In the genomic region with DNA sequence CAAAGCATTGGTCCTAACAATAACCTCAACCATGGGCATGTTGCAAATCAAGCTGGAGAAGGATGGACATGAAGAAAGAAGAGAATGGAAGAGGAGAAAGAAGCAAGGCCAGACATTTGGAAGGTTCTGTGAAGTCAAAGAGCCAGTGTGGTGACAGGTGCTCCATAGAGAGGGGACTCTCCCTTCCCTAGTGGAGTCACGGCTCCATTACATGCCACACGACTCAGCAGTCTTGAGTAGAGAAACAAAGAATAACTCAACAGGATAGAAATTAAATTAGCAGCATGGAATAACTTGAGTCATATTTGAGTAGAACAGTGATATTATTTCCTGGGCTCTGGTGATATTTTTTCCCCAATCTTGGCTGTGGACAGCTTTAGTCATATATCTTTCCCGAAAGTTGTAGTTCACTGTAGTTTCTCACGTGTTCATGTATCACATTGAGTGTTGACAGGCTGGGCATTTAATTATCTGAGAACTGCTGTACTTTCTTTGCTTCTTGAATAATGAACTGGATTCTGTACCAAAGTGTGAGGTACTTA, we compare ENCODE assay signal across 23 cellular contexts.
A peak's percentile ranks its signal among the peaks of the same experiment; 100 is the strongest.
DNase-seq lines count a peak whose midpoint lies in the region; ATAC-seq, FAIRE-seq and TF ChIP-seq lines count a peak whose summit lies in the region.
"Had no signal": no experiment of that assay in that cellular context is flagged by ENCODE, and none has a peak within 500 bp of the region (broad histone marks: within the 10 kb centered on the region; RNA-seq: fewer than 3 reads in every experiment).

No MANE protein-coding gene starts in this region.

- H4K91ac ChIP-seq in H1 (replicated peaks; ENCODE audit: insufficient read length, low read length) = no peak overlapping the region

- ATAC-seq in activated naive CD8-positive, alpha-beta T cell treated with anti-CD3 and anti-CD28 coated beads, Interleukin-2, amount 50 U/mL, for 24 hours = peak; percentile 15
- ATAC-seq in HCT116 = peak; percentile 52; the same call in 1 of the 2 replicates
- ATAC-seq: activated CD8-positive, alpha-beta T cell treated with anti-CD3 and anti-CD28 coated beads for 36 hours; HepG2; Right ventricle myocardium inferior had no signal

- H3K23ac ChIP-seq in H1 (ENCODE audit: insufficient read length) = no peak overlapping the region

- no peak for TF ChIP-seq RAD21 in HCT116 (IDR thresholded peaks at IDR 0.05; ENCODE audit: low read depth)
- TF ChIP-seq RAD21 in H1 (IDR thresholded peaks at IDR 0.05 in 1 of 2, conservative IDR thresholded peaks at IDR 0.05 in 1 of 2; ENCODE audit: low read depth in 2 of 2, low read length in 2 of 2) = no peak

- no TSS peak for BruUV-seq in HCT116 (replicated peaks; lab: Mats Ljungman, UMichigan)

- H2BK12ac ChIP-seq in H1 (ENCODE audit: low read depth, low read length) = no peak overlapping the region

- H3K9ac ChIP-seq in HCT116 (ENCODE audit: low read length) (no peak overlapping the region), H1 (replicated peaks in 1 of 4; ENCODE audit: extremely low read depth in 1 of 4, low read depth in 3 of 4, low read length in 3 of 4) (no peak overlapping the region)

- TF ChIP-seq EP300 in H1 (IDR thresholded peaks at IDR 0.05; ENCODE audit: borderline replicate concordance in 1 of 2, low read depth in 2 of 2, low read length in 2 of 2) = no peak

- H4K20me1 ChIP-seq in HCT116 (ENCODE audit: insufficient read depth) (no peaks in the 10 kb centered on the region), H1 (replicated peaks in 1 of 2; ENCODE audit: control insufficient read depth in 1 of 2, insufficient read depth in 2 of 2, low read length in 2 of 2) (no peaks in the 10 kb centered on the region)

- H3K36me3 Mint-ChIP-seq in activated naive CD8-positive, alpha-beta T cell treated with anti-CD3 and anti-CD28 coated beads, Interleukin-2, amount 50 U/mL, for 24 hours (ENCODE audit: low read depth) = no peaks in the 10 kb centered on the region
- H3K36me3 Mint-ChIP-seq in activated naive CD8-positive, alpha-beta T cell treated with anti-CD3 and anti-CD28 coated beads for 36 hours = no peaks in the 10 kb centered on the region

- TF ChIP-seq CTCF in HCT116 (IDR thresholded peaks at IDR 0.05 in 2 of 3, conservative IDR thresholded peaks at IDR 0.05 in 1 of 3; ENCODE audit: borderline replicate concordance in 1 of 3, insufficient read depth in 1 of 3, low read depth in 2 of 3, low read length in 2 of 3) (0 out of 6 replicates have a peak, but pooled peaks of 2 of the 3 experiments have one; percentile 1 to 5), H1 (IDR thresholded peaks at IDR 0.05; ENCODE audit: control extremely low read depth in 1 of 3, insufficient read depth in 1 of 3, low read depth in 1 of 3, low read length in 3 of 3) (peak in 1 of 3 experiments; percentile 22; a peak in 1 of 4 replicates), ascending aorta (IDR thresholded peaks at IDR 0.05) (no peak), GM13977 (IDR thresholded peaks at IDR 0.05; ENCODE audit: extremely low read depth, insufficient read depth, missing control alignments) (no peak)

- no peaks in the 10 kb centered on the region for H3K9me2 ChIP-seq in HCT116 (ENCODE audit: insufficient read depth)

- H2AFZ ChIP-seq in HCT116 (ENCODE audit: low read depth, low read length, poor library complexity, severe bottlenecking) = no peak overlapping the region
- 0 out of 2 replicates have a peak overlapping the region, but pooled peaks have one; percentile 2 for H2AFZ ChIP-seq in H1 (ENCODE audit: low read length)
- H2AFZ ChIP-seq: hepatocyte had no signal

- H3K27me3 ChIP-seq in HCT116 (ENCODE audit: insufficient read depth, low read length) = no peaks in the 10 kb centered on the region
- no peaks in the 10 kb centered on the region for H3K27me3 ChIP-seq in H1 (replicated peaks in 1 of 4; ENCODE audit: control insufficient read depth in 3 of 4, extremely low read depth in 1 of 4, insufficient read depth in 3 of 4, low read length in 3 of 4)
- no peaks in the 10 kb centered on the region for H3K27me3 ChIP-seq in ascending aorta
- H3K27me3 ChIP-seq: brain microvascular endothelial cell, hepatocyte, neutrophil had no signal

- H3K79me1 ChIP-seq in H1 (ENCODE audit: low read depth, low read length) = no peaks in the 10 kb centered on the region

- H2BK5ac ChIP-seq in H1 (ENCODE audit: low read depth, low read length) = no peak overlapping the region

- H3K27ac ChIP-seq in HCT116 (ENCODE audit: low read depth, low read length) (no peak overlapping the region), H1 (ENCODE audit: low read depth, low read length) (no peak overlapping the region), ascending aorta (no peak overlapping the region)
- H3K27ac ChIP-seq: brain microvascular endothelial cell, C4-2B, hepatocyte, neutrophil had no signal

- no peaks in the 10 kb centered on the region for H3K4me1 ChIP-seq in HCT116 (ENCODE audit: control insufficient read depth in 1 of 2, insufficient read depth in 2 of 2, low read length in 2 of 2)
- H3K4me1 ChIP-seq in H1 (replicated peaks in 1 of 4; ENCODE audit: control insufficient read depth in 3 of 4, insufficient read depth in 4 of 4, low read length in 3 of 4) = peaks cover 0 to 7% (median 5%) of the 10 kb centered on the region in 4 experiments; a peak in 3 of 7 replicates
- H3K4me1 ChIP-seq in ascending aorta = no peaks in the 10 kb centered on the region

- no peak overlapping the region for H3K4ac ChIP-seq in H1 (replicated peaks; ENCODE audit: insufficient read length, low read depth, low read length)

- H2AK5ac ChIP-seq in H1 (ENCODE audit: low read depth, low read length) = no peak overlapping the region

- no peak overlapping the region for H2BK15ac ChIP-seq in H1 (ENCODE audit: low read length)

- TF ChIP-seq POLR2A in HCT116 (IDR thresholded peaks at IDR 0.05; ENCODE audit: borderline replicate concordance, extremely low read depth, insufficient read depth, insufficient read length) = no peak
- TF ChIP-seq POLR2A in H1 (IDR thresholded peaks at IDR 0.05; ENCODE audit: control extremely low read depth in 1 of 2, low read depth in 2 of 2, low read length in 2 of 2) = no peak

- peaks cover 2% of the 10 kb centered on the region for H3K4me1 Mint-ChIP-seq in activated naive CD8-positive, alpha-beta T cell treated with anti-CD3 and anti-CD28 coated beads, Interleukin-2, amount 50 U/mL, for 24 hours
- no peaks in the 10 kb centered on the region for H3K4me1 Mint-ChIP-seq in activated naive CD8-positive, alpha-beta T cell treated with anti-CD3 and anti-CD28 coated beads for 36 hours

- no peaks in the 10 kb centered on the region for H3K9me3 ChIP-seq in HCT116 (ENCODE audit: control insufficient read depth in 1 of 2, insufficient read depth in 1 of 2, low read depth in 1 of 2, low read length in 2 of 2)
- H3K9me3 ChIP-seq in H1 (ENCODE audit: insufficient read depth in 2 of 2, low read depth in 1 of 2, low read length in 1 of 2) = peaks cover 0 to 6% of the 10 kb centered on the region in 2 experiments; a peak in 1 of 4 replicates
- H3K9me3 ChIP-seq in ascending aorta = peaks cover 0 to 4% of the 10 kb centered on the region in 2 donors
- H3K9me3 ChIP-seq: neutrophil had no signal

- no peak overlapping the region for H2BK120ac ChIP-seq in H1 (replicated peaks; ENCODE audit: low read depth, low read length)

- H3K56ac ChIP-seq in H1 (replicated peaks; ENCODE audit: insufficient read length, low read depth, low read length) = no peak overlapping the region

- RAD21 ChIA-PET in HCT116 (lab: Charles Lee; ENCODE audit: low non-redundant PET in 1 of 2, low total read pairs in 2 of 2, uncharacterized antibody in 2 of 2, unreplicated experiment in 2 of 2) = no interaction called here

- H3K27ac Mint-ChIP-seq in activated naive CD8-positive, alpha-beta T cell treated with anti-CD3 and anti-CD28 coated beads, Interleukin-2, amount 50 U/mL, for 24 hours = no peak overlapping the region
- no peak overlapping the region for H3K27ac Mint-ChIP-seq in activated naive CD8-positive, alpha-beta T cell treated with anti-CD3 and anti-CD28 coated beads for 36 hours
- H3K27ac Mint-ChIP-seq: activated CD8-positive, alpha-beta T cell treated with anti-CD3 and anti-CD28 coated beads for 36 hours had no signal

- DNase-seq in activated naive CD8-positive, alpha-beta T cell treated with anti-CD3 and anti-CD28 coated beads, Interleukin-2, amount 50 U/mL, for 24 hours = no peak
- no peak for DNase-seq in activated naive CD8-positive, alpha-beta T cell treated with anti-CD3 and anti-CD28 coated beads for 36 hours
- DNase-seq in HCT116 (ENCODE audit: low read depth, low spot score) (no peak), H1 (ENCODE audit: low read depth in 1 of 2, low spot score in 2 of 2) (no peak), superior temporal gyrus (ENCODE audit: extremely low spot score) (no peak), ascending aorta (ENCODE audit: low spot score in 2 of 2) (no peak), GOT3 (lab: John Stamatoyannopoulos, UW) (no peak), GM13977 (ENCODE audit: low spot score) (no peak)
- DNase-seq: activated CD4-positive, CD25-positive, alpha-beta regulatory T cell; activated CD8-positive, alpha-beta T cell treated with anti-CD3 and anti-CD28 coated beads for 36 hours; activated effector memory CD4-positive, alpha-beta T cell treated with anti-CD3 and anti-CD28 coated beads, Interleukin-2, amount 50 U/mL, for 16 hours; activated T-cell treated with anti-CD3 and anti-CD28 coated beads for 4 hours; brain microvascular endothelial cell; mesenchymal stem cell; NCI-H1092 treated with DMSO at 0.1 percent for 48 hours; NCI-H2029 treated with DMSO at 0.1 percent for 48 hours; substantia nigra had no signal

- no peaks in the 10 kb centered on the region for H3K23me2 ChIP-seq in H1 (ENCODE audit: low read depth, low read length)

- no peaks in the 10 kb centered on the region for H3K36me3 ChIP-seq in HCT116 (ENCODE audit: control insufficient read depth in 1 of 2, insufficient read depth in 2 of 2, low read length in 2 of 2)
- no peaks in the 10 kb centered on the region for H3K36me3 ChIP-seq in H1 (ENCODE audit: control insufficient read depth in 2 of 4, insufficient read depth in 4 of 4, low read length in 3 of 4)
- no peaks in the 10 kb centered on the region for H3K36me3 ChIP-seq in ascending aorta
- H3K36me3 ChIP-seq: brain microvascular endothelial cell, neutrophil had no signal

- H3K4me2 ChIP-seq in HCT116 (ENCODE audit: low read length) (no peak overlapping the region), H1 (ENCODE audit: insufficient read depth in 1 of 2, low read depth in 2 of 2, low read length in 2 of 2) (no peak overlapping the region)
- H3K4me2 ChIP-seq: hepatocyte had no signal

- no peak overlapping the region for H4K5ac ChIP-seq in H1 (ENCODE audit: insufficient read length, low read depth, low read length)

- WGBS in H1 (ENCODE audit: extremely low coverage in 1 of 2, insufficient coverage in 1 of 2, insufficient read length in 1 of 2, insufficient replicate concordance in 2 of 2, low coverage in 1 of 2, low lambda C conversion rate in 2 of 2, missing lambda C conversion rate in 1 of 2), 2 experiments = 90% methylated on average over 4 of the region's 4 CpGs; no CpG with 5 or more reads in 1 of the 2 experiments

- CTCF ChIA-PET in HCT116 (lab: Charles Lee) = no interaction called here
- CTCF ChIA-PET in H1 (lab: Charles Lee; ENCODE audit: partially characterized antibody) = no interaction called here

- no peak overlapping the region for H2BK20ac ChIP-seq in H1 (ENCODE audit: low read length)

- intact Hi-C loops in HCT116 (cut with micrococcal nuclease) = loop anchor here (5.0 kb wide), 1 partner anchor 628 kb away; no protein-coding TSS in a partner anchor
- intact Hi-C loops in ascending aorta (cut with DNase I) = no loop called here

- H3K14ac ChIP-seq in H1 (ENCODE audit: insufficient read length) = no peak overlapping the region

- no peak overlapping the region for H3K18ac ChIP-seq in H1 (ENCODE audit: extremely low read depth, low read length)

- H3K79me2 ChIP-seq in HCT116 (ENCODE audit: insufficient read depth, low read length) (no peaks in the 10 kb centered on the region), H1 (ENCODE audit: control insufficient read depth in 1 of 2, insufficient read depth in 2 of 2, low read length in 2 of 2) (no peaks in the 10 kb centered on the region)
- H3K79me2 ChIP-seq: hepatocyte had no signal

- H3K4me3 ChIP-seq in HCT116 (replicated peaks in 1 of 2; ENCODE audit: low read depth in 1 of 2, low read length in 2 of 2) (no peak overlapping the region), H1 (ENCODE audit: extremely low read depth in 1 of 4, insufficient read depth in 2 of 4, low read depth in 3 of 4, low read length in 4 of 4) (no peak overlapping the region), ascending aorta (no peak overlapping the region)
- H3K4me3 ChIP-seq: hepatocyte had no signal

- no peaks in the 10 kb centered on the region for H3K9me3 Mint-ChIP-seq in activated naive CD8-positive, alpha-beta T cell treated with anti-CD3 and anti-CD28 coated beads, Interleukin-2, amount 50 U/mL, for 24 hours
- H3K9me3 Mint-ChIP-seq in activated naive CD8-positive, alpha-beta T cell treated with anti-CD3 and anti-CD28 coated beads for 36 hours = peaks cover 3% of the 10 kb centered on the region

- no peaks in the 10 kb centered on the region for H3K27me3 Mint-ChIP-seq in activated naive CD8-positive, alpha-beta T cell treated with anti-CD3 and anti-CD28 coated beads, Interleukin-2, amount 50 U/mL, for 24 hours
- H3K27me3 Mint-ChIP-seq in activated naive CD8-positive, alpha-beta T cell treated with anti-CD3 and anti-CD28 coated beads for 36 hours = peaks cover 3% of the 10 kb centered on the region

- FAIRE-seq in H1 (lab: Jason Lieb, UNC) = no peak
- FAIRE-seq: frontal cortex, HepG2 had no signal

- no peak overlapping the region for H4K8ac ChIP-seq in H1 (ENCODE audit: extremely low read depth, insufficient read depth, low read length)

- POLR2A ChIA-PET in HCT116 (lab: Charles Lee) = no interaction called here
- POLR2A ChIA-PET in H1 (lab: Charles Lee; ENCODE audit: partially characterized antibody) = no interaction called here

- H3K4me3 Mint-ChIP-seq in activated naive CD8-positive, alpha-beta T cell treated with anti-CD3 and anti-CD28 coated beads, Interleukin-2, amount 50 U/mL, for 24 hours = no peak overlapping the region
- H3K4me3 Mint-ChIP-seq in activated naive CD8-positive, alpha-beta T cell treated with anti-CD3 and anti-CD28 coated beads for 36 hours = no peak overlapping the region
- H3K4me3 Mint-ChIP-seq: activated CD8-positive, alpha-beta T cell treated with anti-CD3 and anti-CD28 coated beads for 36 hours had no signal

- in situ Hi-C loops in GM13977 (cut with MboI; ENCODE audit: low pct_unique_long_range_greater_than_20kb, low sequenced_read_pairs, unreplicated experiment) = no loop called here

Comparison
In these comparisons a context has a peak if more than half of its experiments do, and no peak if none do; other contexts are left out.
1. CTCF ChIP-seq: peak in HCT116 (2 of 3); none in ascending aorta (0 of 3) and GM13977 (single experiment).